Comparison of ENCODE assay signal across 4 cellular contexts in the genomic region with DNA sequence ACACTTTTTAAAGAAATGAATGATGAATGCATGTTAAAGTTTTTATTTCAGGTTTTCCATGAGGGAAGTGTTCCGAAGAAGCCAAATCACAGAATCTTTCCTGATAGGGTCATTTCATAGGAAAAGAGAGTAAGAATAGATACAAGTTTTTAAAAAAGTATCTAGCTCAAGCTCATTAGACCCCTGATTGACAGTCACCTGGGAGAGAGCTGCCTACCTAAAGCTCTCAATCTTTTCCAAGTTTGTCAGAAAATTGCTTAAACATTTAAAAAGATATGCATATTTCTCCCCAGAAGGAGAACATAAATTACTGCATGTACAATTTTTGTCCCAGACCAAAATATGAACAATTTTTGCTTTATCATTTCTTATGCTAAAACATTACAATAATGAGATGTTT. TPM values are rescaled to one million over a fixed set of nuclear protein-coding genes. Genes with fewer than 3 reads are reported as not detected.
"Had no signal": no experiment of that assay in that cellular context is flagged by ENCODE, and none has a peak within 500 bp of the region (broad histone marks: within the 10 kb centered on the region; RNA-seq: fewer than 3 reads in every experiment).

No MANE protein-coding gene starts in this region.

- DNase-seq: GDM1, GF-D8 had no signal

- H3K4me3 ChIP-seq: GM12878 had no signal

RNA-seq across cellular contexts. Expression of gene CHSY3, which starts 47.9 kb away (rescaled TPM):
- total RNA-seq: G401, GM12878 had no signal
